ENCODE assay signal across 14 cellular contexts in genomic region chr5:147780924-147781530, GRCh38. TPM values are rescaled to one million over a fixed set of nuclear protein-coding genes. Genes with fewer than 3 reads are reported as not detected.
DNase-seq lines count a peak whose midpoint lies in the region; ATAC-seq, FAIRE-seq and TF ChIP-seq lines count a peak whose summit lies in the region.
"Had no signal": no experiment of that assay in that cellular context is flagged by ENCODE, and none has a peak within 500 bp of the region (broad histone marks: within the 10 kb centered on the region; RNA-seq: fewer than 3 reads in every experiment).

No MANE protein-coding gene starts in this region.

- intact Hi-C loops in CD4-positive, alpha-beta T cell (cut with DNase I, micrococcal nuclease) = loop anchor here in 1 of 2 experiments (5.0 kb wide), 1 partner anchor 41 kb away; no protein-coding TSS in a partner anchor
- intact Hi-C loops in body of pancreas (cut with DNase I) = no loop called here

- TF ChIP-seq CTCF in CD4-positive, alpha-beta T cell (IDR thresholded peaks at IDR 0.05) = no peak
- TF ChIP-seq CTCF in HEK293 (tag by site-specific recombination; IDR thresholded peaks at IDR 0.05) = no peak
- TF ChIP-seq CTCF in astrocyte (IDR thresholded peaks at IDR 0.05; ENCODE audit: insufficient read depth, low read depth, low read length) = no peak
- TF ChIP-seq CTCF in body of pancreas (IDR thresholded peaks at IDR 0.05) = no peak

- H3K27me3 Mint-ChIP-seq in CD4-positive, alpha-beta T cell = no peaks in the 10 kb centered on the region
- H3K27me3 Mint-ChIP-seq in astrocyte (ENCODE audit: low read depth, unreplicated experiment) = no peaks in the 10 kb centered on the region
- H3K27me3 Mint-ChIP-seq in stimulated activated naive B cell treated with anti-CD40 and anti-IgM and Interleukin-4, amounts not matched to agents 10 μg/mL and 1 μg/mL and 100 μg/mL, for 72 hours = no peaks in the 10 kb centered on the region

- H4K20me1 ChIP-seq in astrocyte (ENCODE audit: insufficient read depth, low read length) = no peaks in the 10 kb centered on the region

- no peak for DNase-seq in CD4-positive, alpha-beta T cell
- DNase-seq in astrocyte (ENCODE audit: low read depth) (no peak), midbrain (lab: John Stamatoyannopoulos, UW) (peak; percentile 37), body of pancreas (no peak)
- no peak for DNase-seq in stimulated activated CD4-positive, alpha-beta T cell treated with anti-CD3 and anti-CD28 coated beads, Interleukin-1b, Interleukin-23, amount 100 ng/mL, for 48 hours
- no peak for DNase-seq in stimulated activated naive B cell treated with anti-CD40 and anti-IgM and Interleukin-4, amounts not matched to agents 10 μg/mL and 1 μg/mL and 100 μg/mL, for 72 hours
- DNase-seq: cerebellar nuclear complex; left ventricle myocardium superior; NCI-H345; posterior cingulate gyrus; stimulated activated CD4-positive, alpha-beta T cell treated with anti-CD3 and anti-CD28 coated beads, Interleukin-4, amount 100 ng/mL, for 1 hour; thyroid gland had no signal

- H3K4me3 ChIP-seq in HEK293 (ENCODE audit: low read depth, low read length) (no peak overlapping the region; the same call in 1 of the 2 replicates), astrocyte (ENCODE audit: insufficient read depth, low read depth, low read length) (peak overlapping the region; percentile 84), body of pancreas (no peak overlapping the region)
- H3K4me3 ChIP-seq: thyroid gland had no signal

- peak overlapping the region; percentile 69 for H3K4me3 Mint-ChIP-seq in CD4-positive, alpha-beta T cell
- peak overlapping the region; percentile 94 for H3K4me3 Mint-ChIP-seq in astrocyte (ENCODE audit: unreplicated experiment)
- H3K4me3 Mint-ChIP-seq in stimulated activated naive B cell treated with anti-CD40 and anti-IgM and Interleukin-4, amounts not matched to agents 10 μg/mL and 1 μg/mL and 100 μg/mL, for 72 hours = no peak overlapping the region

- H3K4me1 ChIP-seq in HEK293 (ENCODE audit: control insufficient read depth, insufficient read depth, low read length) (peaks cover 30% of the 10 kb centered on the region), astrocyte (ENCODE audit: insufficient read depth, low read length) (peaks cover 3% of the 10 kb centered on the region), body of pancreas (no peaks in the 10 kb centered on the region)
- H3K4me1 ChIP-seq: thyroid gland had no signal

- peaks cover 21% of the 10 kb centered on the region for H3K4me1 Mint-ChIP-seq in CD4-positive, alpha-beta T cell (ENCODE audit: low read depth)
- peaks cover 8% of the 10 kb centered on the region for H3K4me1 Mint-ChIP-seq in astrocyte (ENCODE audit: low read depth, unreplicated experiment)
- H3K4me1 Mint-ChIP-seq in stimulated activated naive B cell treated with anti-CD40 and anti-IgM and Interleukin-4, amounts not matched to agents 10 μg/mL and 1 μg/mL and 100 μg/mL, for 72 hours = peaks cover 6 to 10% of the 10 kb centered on the region in 2 donors

- no peaks in the 10 kb centered on the region for H3K36me3 Mint-ChIP-seq in CD4-positive, alpha-beta T cell (ENCODE audit: low read depth)
- H3K36me3 Mint-ChIP-seq in astrocyte (ENCODE audit: low read depth, unreplicated experiment) = no peaks in the 10 kb centered on the region
- H3K36me3 Mint-ChIP-seq in stimulated activated naive B cell treated with anti-CD40 and anti-IgM and Interleukin-4, amounts not matched to agents 10 μg/mL and 1 μg/mL and 100 μg/mL, for 72 hours = peaks cover 0 to 7% of the 10 kb centered on the region in 2 donors

- H3K9me3 Mint-ChIP-seq in CD4-positive, alpha-beta T cell = peaks cover 2% of the 10 kb centered on the region
- no peaks in the 10 kb centered on the region for H3K9me3 Mint-ChIP-seq in astrocyte (ENCODE audit: unreplicated experiment)
- peaks cover 3 to 4% of the 10 kb centered on the region in 2 donors for H3K9me3 Mint-ChIP-seq in stimulated activated naive B cell treated with anti-CD40 and anti-IgM and Interleukin-4, amounts not matched to agents 10 μg/mL and 1 μg/mL and 100 μg/mL, for 72 hours

- H3K27me3 ChIP-seq in CD4-positive, alpha-beta T cell (ENCODE audit: control insufficient read depth, insufficient read depth, low read length) = no peaks in the 10 kb centered on the region
- H3K27me3 ChIP-seq in astrocyte (ENCODE audit: insufficient read depth, low read length) (no peaks in the 10 kb centered on the region), body of pancreas (no peaks in the 10 kb centered on the region)
- H3K27me3 ChIP-seq: thyroid gland had no signal

- H3K27ac Mint-ChIP-seq in CD4-positive, alpha-beta T cell = peak overlapping the region; percentile 86
- H3K27ac Mint-ChIP-seq in astrocyte (ENCODE audit: unreplicated experiment) = peak overlapping the region; percentile 1
- no peak overlapping the region for H3K27ac Mint-ChIP-seq in stimulated activated naive B cell treated with anti-CD40 and anti-IgM and Interleukin-4, amounts not matched to agents 10 μg/mL and 1 μg/mL and 100 μg/mL, for 72 hours

- FAIRE-seq in astrocyte (lab: Jason Lieb, UNC) = no peak

- POLR2A ChIA-PET in CD4-positive, alpha-beta T cell (lab: Charles Lee) = no interaction called here
- POLR2A ChIA-PET in HEK293 (lab: Yijun Ruan, JAX) = interaction anchor here (1.1 kb wide), 1 partner anchor 37 kb away, joined by 3 read pairs; no protein-coding TSS in a partner anchor

- CTCF ChIA-PET in CD4-positive, alpha-beta T cell (lab: Charles Lee) = interaction anchor here (1.5 kb wide), 1 partner anchor 41 kb away, joined by 4 read pairs; no protein-coding TSS in a partner anchor
- CTCF ChIA-PET in HEK293 (lab: Yijun Ruan, JAX) = interaction anchor here (0.5 to 0.8 kb wide), 3 partner anchors 153 to 1948 kb away, joined by 3 to 7 read pairs (median 3); no protein-coding TSS in a partner anchor

- H3K79me2 ChIP-seq in astrocyte (ENCODE audit: insufficient read depth, low read length) = peaks cover 10% of the 10 kb centered on the region

- H3K4me2 ChIP-seq in astrocyte (ENCODE audit: low read length) = peak overlapping the region; percentile 88

- 86 to 87% methylated on average over 5 of the region's 5 CpGs for WGBS in body of pancreas, 2 donors

- H2AFZ ChIP-seq in astrocyte (ENCODE audit: low read depth, low read length) = no peak overlapping the region

- no peak for TF ChIP-seq POLR2A in body of pancreas (IDR thresholded peaks at IDR 0.05)

- H3K36me3 ChIP-seq in HEK293 (ENCODE audit: control insufficient read depth in 2 of 2, insufficient read depth in 1 of 2, low read length in 2 of 2) (no peaks in the 10 kb centered on the region), astrocyte (ENCODE audit: insufficient read depth, low read length) (no peaks in the 10 kb centered on the region), body of pancreas (replicated peaks in 1 of 2; ENCODE audit: insufficient read depth in 1 of 2, low read depth in 2 of 2) (no peaks in the 10 kb centered on the region)
- H3K36me3 ChIP-seq: thyroid gland had no signal

- ATAC-seq in CD4-positive, alpha-beta T cell (ENCODE audit: poor library complexity) = no peak
- ATAC-seq in body of pancreas = no peak
- ATAC-seq in stimulated activated naive B cell treated with anti-CD40 and anti-IgM and Interleukin-4, amounts not matched to agents 10 μg/mL and 1 μg/mL and 100 μg/mL, for 72 hours (replicated peaks) = no peak
- no peak for ATAC-seq in GM18858 (IDR thresholded peaks at IDR 0.05; ENCODE audit: unreplicated experiment)
- ATAC-seq: left ventricle myocardium superior had no signal

- H3K9ac ChIP-seq in astrocyte (ENCODE audit: low read length) = no peak overlapping the region

- no peak overlapping the region for H3K27ac ChIP-seq in CD4-positive, alpha-beta T cell (ENCODE audit: low read depth, low read length)
- H3K27ac ChIP-seq in HEK293 (ENCODE audit: extremely low read depth, low read depth, low read length) (0 out of 2 replicates have a peak overlapping the region, but pooled peaks have one; percentile 30), astrocyte (ENCODE audit: low read depth, low read length) (no peak overlapping the region), body of pancreas (no peak overlapping the region)
- H3K27ac ChIP-seq: thyroid gland had no signal

- no peaks in the 10 kb centered on the region for H3K9me3 ChIP-seq in CD4-positive, alpha-beta T cell (ENCODE audit: control insufficient read depth, low read length)
- H3K9me3 ChIP-seq in HEK293 (ENCODE audit: control insufficient read depth, insufficient read depth, low read depth, low read length) (no peaks in the 10 kb centered on the region), astrocyte (ENCODE audit: insufficient read depth, low read depth, low read length) (no peaks in the 10 kb centered on the region), body of pancreas (no peaks in the 10 kb centered on the region)
- H3K9me3 ChIP-seq: thyroid gland had no signal

TF ChIP-seq in HEK293, 187 proteins besides CTCF, POLR2A, EP300 and RAD21 (continues in another document):
- TF ChIP-seq ZNF449 (tag by site-specific recombination; IDR thresholded peaks at IDR 0.05) (no peak), ZBTB20 (tag by site-specific recombination; IDR thresholded peaks at IDR 0.05) (peak; percentile 57), ZNF660 (tag by site-specific recombination; IDR thresholded peaks at IDR 0.05) (no peak), ZNF600 (tag by site-specific recombination; IDR thresholded peaks at IDR 0.05) (no peak), ZNF184 (tag by site-specific recombination; IDR thresholded peaks at IDR 0.05) (no peak)

RNA-seq across cellular contexts. Expression of gene JAKMIP2, which starts 1.5 kb away (rescaled TPM):
- total RNA-seq in CD4-positive, alpha-beta T cell = 1 to 10 TPM in 1 of 2 experiments, under 1 TPM in 1; 0.74 to 1.3 TPM
- 15.1 and 19.3 TPM in 2 replicates for total RNA-seq in astrocyte
- 1 to 10 TPM in 1 of 2 donors, under 1 TPM in 1; 0.78 to 1.3 TPM for total RNA-seq in body of pancreas

RNA-seq across cellular contexts. Expression of gene SPINK1, which starts 50.4 kb away (rescaled TPM):
- total RNA-seq in CD4-positive, alpha-beta T cell = not detected
- total RNA-seq in astrocyte (not detected in 2 replicates), body of pancreas (1,000 to 10,000 TPM; 3,901 to 5,969 TPM)
- total RNA-seq: left ventricle myocardium superior, thyroid gland had no signal

Comparison
In these comparisons a context has a peak if more than half of its experiments do, and no peak if none do; other contexts are left out.
1. H3K4me3 Mint-ChIP-seq: peak in CD4-positive, alpha-beta T cell (single experiment) and astrocyte (single experiment); none in stimulated activated naive B cell treated with anti-CD40 and anti-IgM and Interleukin-4, amounts not matched to agents 10 μg/mL and 1 μg/mL and 100 μg/mL, for 72 hours (0 of 2).
2. RNA of gene SPINK1, which starts 50.4 kb away (total RNA-seq): 3,901 to 5,969 TPM in body of pancreas; not detected in astrocyte and not detected in CD4-positive, alpha-beta T cell; every median in the first group is over 1,000 times any median in the second.